In the genomic region with DNA sequence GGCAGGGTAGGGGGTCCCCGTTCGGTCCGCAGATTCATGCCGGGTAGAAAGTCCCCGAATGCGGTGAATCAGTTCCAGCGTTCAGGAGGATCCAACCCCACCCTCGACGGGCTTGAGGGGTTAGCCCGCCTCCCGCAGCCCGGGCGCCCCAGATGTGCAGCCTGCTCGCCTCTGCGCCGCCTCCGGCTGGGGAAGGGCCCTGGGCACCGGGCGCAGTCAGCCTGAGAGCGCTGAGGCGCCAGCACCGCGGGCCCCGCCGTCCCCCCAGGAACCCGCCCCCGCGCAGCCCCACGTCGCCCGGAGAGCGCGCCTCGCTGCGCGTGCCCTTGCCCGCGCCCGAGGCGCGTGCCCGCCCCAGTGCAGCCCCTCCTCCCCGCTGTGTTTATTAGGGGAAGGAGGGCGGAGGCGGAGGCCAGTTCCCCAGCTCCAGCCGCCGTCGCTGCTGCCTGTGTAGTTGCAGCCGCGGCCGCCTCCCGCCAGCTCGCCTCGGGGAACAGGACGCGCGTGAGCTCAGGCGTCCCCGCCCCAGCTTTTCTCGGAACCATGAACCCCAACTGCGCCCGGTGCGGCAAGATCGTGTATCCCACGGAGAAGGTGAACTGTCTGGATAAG, we compare ENCODE assay signal across 8 cellular contexts. TPM values are rescaled to one million over a fixed set of nuclear protein-coding genes. Genes with fewer than 3 reads are reported as not detected.
A peak's percentile ranks its signal among the peaks of the same experiment; 100 is the strongest.
DNase-seq lines count a peak whose midpoint lies in the region; ATAC-seq and TF ChIP-seq lines count a peak whose summit lies in the region.

A gene with protein sequence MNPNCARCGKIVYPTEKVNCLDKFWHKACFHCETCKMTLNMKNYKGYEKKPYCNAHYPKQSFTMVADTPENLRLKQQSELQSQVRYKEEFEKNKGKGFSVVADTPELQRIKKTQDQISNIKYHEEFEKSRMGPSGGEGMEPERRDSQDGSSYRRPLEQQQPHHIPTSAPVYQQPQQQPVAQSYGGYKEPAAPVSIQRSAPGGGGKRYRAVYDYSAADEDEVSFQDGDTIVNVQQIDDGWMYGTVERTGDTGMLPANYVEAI (plus strand): TSS at position 412 of the 612 bp plus-strand sequence. CDS start 132 bp downstream, at position 544.

- no CpG with 5 or more reads among the region's 65 CpGs for WGBS in neuronal stem cell (ENCODE audit: extremely low coverage in 2 of 2, insufficient read length in 2 of 2, insufficient replicate concordance in 1 of 2), 2 donors

- H3K27ac ChIP-seq in DND-41 (ENCODE audit: low read length) (peak within 1 kb of the TSS; percentile 90), neuronal stem cell (replicated peaks; ENCODE audit: low read length) (peak within 1 kb of the TSS; percentile 97)

- H3K9me3 ChIP-seq in DND-41 (ENCODE audit: insufficient read depth, low read length, severe bottlenecking), result no peaks in the 10 kb centered on the region
- H3K9me3 ChIP-seq in Loucy (ENCODE audit: insufficient read depth, low read depth, low read length), result no peaks in the 10 kb centered on the region
- H3K9me3 ChIP-seq in neuronal stem cell (replicated peaks in 1 of 2; ENCODE audit: control insufficient read depth in 2 of 2, insufficient read depth in 1 of 2, low read depth in 1 of 2, low read length in 2 of 2), result no peaks in the 10 kb centered on the region

- DNase-seq in DND-41 (peak; percentile 92), SK-MEL-5 (ENCODE audit: low read depth, low spot score) (peak; percentile 83), foreskin melanocyte (peak; percentile 82), neuronal stem cell (ENCODE audit: low spot score) (peak; percentile 83)
- DNase-seq in activated naive CD4-positive, alpha-beta T cell (lab: John Stamatoyannopoulos, UW), result peak; percentile 55 to 85 (median 68)

- peak within 1 kb of the TSS; percentile 100 for H3K18ac ChIP-seq in neuronal stem cell (ENCODE audit: low read length)

- peak within 1 kb of the TSS; percentile 91 for H3K14ac ChIP-seq in neuronal stem cell (ENCODE audit: low read length)

- H3K4me3 ChIP-seq in DND-41 (ENCODE audit: low read depth in 1 of 2, low read length in 2 of 2) (peak within 1 kb of the TSS; percentile 45 to 74), Loucy (ENCODE audit: low read length, poor library complexity, severe bottlenecking) (peak within 1 kb of the TSS; percentile 88), neuronal stem cell (ENCODE audit: low read length in 2 of 2) (peak within 1 kb of the TSS; percentile 92 to 98)

- peaks cover 35% of the 10 kb centered on the region for H4K20me1 ChIP-seq in DND-41 (ENCODE audit: insufficient read depth, low read length)
- H4K20me1 ChIP-seq in Loucy (ENCODE audit: insufficient read depth, low read length, poor library complexity, severe bottlenecking), result peaks cover 36% of the 10 kb centered on the region

- H2BK5ac ChIP-seq in neuronal stem cell (ENCODE audit: low read length), result peak within 1 kb of the TSS; percentile 99

- H3F3A ChIP-seq in Loucy (ENCODE audit: low read depth), result no peaks in the 10 kb centered on the region; the same call in 1 of the 2 replicates

- peaks cover 48% of the 10 kb centered on the region for H3K79me2 ChIP-seq in DND-41 (ENCODE audit: insufficient read depth, low read length)
- peaks cover 47% of the 10 kb centered on the region for H3K79me2 ChIP-seq in Loucy (ENCODE audit: insufficient read depth, low read length)

- peak within 1 kb of the TSS; percentile 99 for H3K23ac ChIP-seq in neuronal stem cell (ENCODE audit: low read depth, low read length, poor library complexity)

- H3K36me3 ChIP-seq in DND-41 (ENCODE audit: insufficient read depth, low read length) (peaks cover 13% of the 10 kb centered on the region), Loucy (ENCODE audit: insufficient read depth, low read length) (no peaks in the 10 kb centered on the region), neuronal stem cell (replicated peaks in 1 of 2; ENCODE audit: control insufficient read depth in 2 of 2, insufficient read depth in 2 of 2, low read length in 2 of 2) (peaks cover 0 to 8% of the 10 kb centered on the region in 2 donors)

- H2AK5ac ChIP-seq in neuronal stem cell (ENCODE audit: low read depth, low read length), result peak within 1 kb of the TSS; percentile 73

- H2AFZ ChIP-seq in DND-41 (ENCODE audit: low read depth, low read length) (peak within 1 kb of the TSS; percentile 80), Loucy (ENCODE audit: low read length) (peak within 1 kb of the TSS; percentile 85), neuronal stem cell (ENCODE audit: low read length) (peak within 1 kb of the TSS; percentile 94)

- peak within 1 kb of the TSS; percentile 98 for H2BK120ac ChIP-seq in neuronal stem cell (ENCODE audit: low read depth, low read length)

- TF ChIP-seq CTCF in DND-41 (IDR thresholded peaks at IDR 0.05; ENCODE audit: borderline replicate concordance, extremely low read depth, low read length, poor library complexity, severe bottlenecking) (no peak), Loucy (conservative IDR thresholded peaks at IDR 0.05; ENCODE audit: low read length) (no peak), subcutaneous adipose tissue (IDR thresholded peaks at IDR 0.05; ENCODE audit: low read depth) (no peak)

- in situ Hi-C loops in SK-MEL-5 (cut with HindIII; ENCODE audit: low pct_unique_long_range_greater_than_20kb, low sequenced_read_pairs), result no loop called here

- no peak within 1 kb of the TSS for H2BK12ac ChIP-seq in neuronal stem cell (ENCODE audit: low read length)

- H3K4me2 ChIP-seq in DND-41 (ENCODE audit: insufficient read depth, low read length) (peak within 1 kb of the TSS; percentile 83), Loucy (ENCODE audit: low read depth, low read length, poor library complexity, severe bottlenecking) (peak within 1 kb of the TSS; percentile 91), neuronal stem cell (ENCODE audit: insufficient read depth, low read length, poor library complexity, severe bottlenecking) (peak within 1 kb of the TSS; percentile 89)

- no peak within 1 kb of the TSS for H4K8ac ChIP-seq in neuronal stem cell (ENCODE audit: low read depth, low read length)

- no peak within 1 kb of the TSS for H4K91ac ChIP-seq in neuronal stem cell (ENCODE audit: low read depth, low read length, poor library complexity)

- H3K79me1 ChIP-seq in neuronal stem cell (ENCODE audit: low read depth, low read length), result peaks cover 13% of the 10 kb centered on the region

- ATAC-seq in DND-41 (ENCODE audit: insufficient read depth, low read depth) (peak; percentile 78), GM21825 (IDR thresholded peaks at IDR 0.05; ENCODE audit: unreplicated experiment) (peak; percentile 38)

- H3K27me3 ChIP-seq in DND-41 (ENCODE audit: insufficient read depth, low read length, poor library complexity) (no peaks in the 10 kb centered on the region), Loucy (ENCODE audit: insufficient read depth, low read length, poor library complexity, severe bottlenecking) (no peaks in the 10 kb centered on the region), neuronal stem cell (ENCODE audit: control insufficient read depth in 3 of 3, insufficient read depth in 3 of 3, low read depth in 1 of 3, low read length in 3 of 3) (no peaks in the 10 kb centered on the region)

- H3K4ac ChIP-seq in neuronal stem cell (ENCODE audit: low read length), result peak within 1 kb of the TSS; percentile 81

- peaks cover 51% of the 10 kb centered on the region for H3K4me1 ChIP-seq in DND-41 (ENCODE audit: insufficient read depth, low read length)
- H3K4me1 ChIP-seq in Loucy (ENCODE audit: insufficient read depth, low read length, poor library complexity, severe bottlenecking), result peaks cover 30% of the 10 kb centered on the region
- H3K4me1 ChIP-seq in neuronal stem cell (ENCODE audit: control insufficient read depth in 2 of 2, insufficient read depth in 1 of 2, low read depth in 1 of 2, low read length in 2 of 2), result peaks cover 16% of the 10 kb centered on the region in 2 donors

- peak within 1 kb of the TSS; percentile 94 for H2BK15ac ChIP-seq in neuronal stem cell (ENCODE audit: low read length)

- peak within 1 kb of the TSS; percentile 75 for H3K9ac ChIP-seq in DND-41 (ENCODE audit: low read depth, low read length)
- peak within 1 kb of the TSS; percentile 97 for H3K9ac ChIP-seq in Loucy (ENCODE audit: low read depth, low read length, poor library complexity, severe bottlenecking)
- peak within 1 kb of the TSS; percentile 97 for H3K9ac ChIP-seq in neuronal stem cell (ENCODE audit: low read depth, low read length, poor library complexity)

- no peaks in the 10 kb centered on the region for H3K9me2 ChIP-seq in Loucy (replicated peaks; ENCODE audit: low read depth, low read length)

RNA-seq across cellular contexts. Expression of the gene that starts here (rescaled TPM):
- 16.7 and 16.8 TPM in 2 replicates for total RNA-seq in SK-MEL-5 (2014; rRNA removed; shearing (Covaris generic))
- 41.5 and 44.1 TPM in 2 replicates for polyA plus RNA-seq in SK-MEL-5 (2015; cell fraction: cytosol; rRNA removed)
- polyA plus RNA-seq in SK-MEL-5 (2015; cell fraction: nucleus; rRNA removed), result 13.1 and 14.7 TPM in 2 replicates
- 77.5 TPM for polyA plus RNA-seq in neuronal stem cell (2013, experiment 1 of 2)
- polyA plus RNA-seq in neuronal stem cell (2013, experiment 2 of 2), result 79.6 TPM
- 100 to 1,000 TPM; 106 to 150 (median 140) TPM for total RNA-seq in subcutaneous adipose tissue

Comparison
In these comparisons a context has a peak if more than half of its experiments do, and no peak if none do; other contexts are left out.
1. Peak in every context shown above with its lines: DNase-seq, ATAC-seq, H3K4me3 ChIP-seq and H3K27ac ChIP-seq.